1 cellular context compared by ENCODE assay signal in the genomic region with DNA sequence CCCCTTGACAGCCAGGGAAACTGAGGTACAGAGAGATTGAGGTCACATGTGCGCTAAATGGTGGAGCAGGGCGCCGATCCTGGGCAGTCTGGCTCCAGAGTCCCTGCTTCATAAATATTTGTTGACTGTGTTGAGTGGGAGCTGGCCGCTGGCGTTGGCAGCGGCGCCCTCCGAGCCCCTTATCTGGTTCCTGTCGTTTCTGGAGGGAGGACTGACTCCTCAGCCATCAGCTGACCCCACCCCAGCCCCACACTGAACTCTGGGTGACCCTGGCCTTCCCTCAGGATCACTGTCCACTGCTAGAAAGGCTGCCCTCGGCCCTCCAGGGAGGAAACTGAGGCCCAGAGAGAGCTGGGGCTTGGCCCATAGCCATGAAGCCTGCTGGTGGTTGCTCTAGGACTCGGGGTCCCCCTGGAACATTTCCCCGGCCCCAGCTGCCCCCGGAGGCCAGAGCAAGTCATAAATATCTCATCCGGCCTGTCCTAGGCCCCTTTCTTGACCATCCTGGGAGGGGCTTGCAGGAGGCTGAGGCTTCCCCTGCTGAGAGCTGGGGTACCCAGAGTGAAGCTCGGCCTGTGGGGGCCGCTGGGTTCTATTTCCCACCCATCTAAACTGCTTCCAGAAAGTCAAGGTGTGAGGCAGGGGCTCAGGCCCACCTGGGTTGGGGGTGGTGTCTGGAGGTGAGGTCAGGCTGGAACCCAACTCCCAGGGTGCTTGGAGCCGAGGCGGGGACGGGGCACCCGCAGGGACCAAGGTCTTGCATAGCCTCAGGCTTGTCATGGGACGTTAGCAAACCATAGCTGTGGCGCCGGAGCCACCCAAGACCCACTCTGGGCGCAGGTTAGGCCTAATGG.
TF ChIP-seq lines count a peak whose summit lies in the region.

No MANE protein-coding gene starts in this region.

TF ChIP-seq in K562, 482 proteins besides CTCF, POLR2A, EP300 and RAD21 (continued from another document and continues in another):
- TF ChIP-seq, protein P1, sequence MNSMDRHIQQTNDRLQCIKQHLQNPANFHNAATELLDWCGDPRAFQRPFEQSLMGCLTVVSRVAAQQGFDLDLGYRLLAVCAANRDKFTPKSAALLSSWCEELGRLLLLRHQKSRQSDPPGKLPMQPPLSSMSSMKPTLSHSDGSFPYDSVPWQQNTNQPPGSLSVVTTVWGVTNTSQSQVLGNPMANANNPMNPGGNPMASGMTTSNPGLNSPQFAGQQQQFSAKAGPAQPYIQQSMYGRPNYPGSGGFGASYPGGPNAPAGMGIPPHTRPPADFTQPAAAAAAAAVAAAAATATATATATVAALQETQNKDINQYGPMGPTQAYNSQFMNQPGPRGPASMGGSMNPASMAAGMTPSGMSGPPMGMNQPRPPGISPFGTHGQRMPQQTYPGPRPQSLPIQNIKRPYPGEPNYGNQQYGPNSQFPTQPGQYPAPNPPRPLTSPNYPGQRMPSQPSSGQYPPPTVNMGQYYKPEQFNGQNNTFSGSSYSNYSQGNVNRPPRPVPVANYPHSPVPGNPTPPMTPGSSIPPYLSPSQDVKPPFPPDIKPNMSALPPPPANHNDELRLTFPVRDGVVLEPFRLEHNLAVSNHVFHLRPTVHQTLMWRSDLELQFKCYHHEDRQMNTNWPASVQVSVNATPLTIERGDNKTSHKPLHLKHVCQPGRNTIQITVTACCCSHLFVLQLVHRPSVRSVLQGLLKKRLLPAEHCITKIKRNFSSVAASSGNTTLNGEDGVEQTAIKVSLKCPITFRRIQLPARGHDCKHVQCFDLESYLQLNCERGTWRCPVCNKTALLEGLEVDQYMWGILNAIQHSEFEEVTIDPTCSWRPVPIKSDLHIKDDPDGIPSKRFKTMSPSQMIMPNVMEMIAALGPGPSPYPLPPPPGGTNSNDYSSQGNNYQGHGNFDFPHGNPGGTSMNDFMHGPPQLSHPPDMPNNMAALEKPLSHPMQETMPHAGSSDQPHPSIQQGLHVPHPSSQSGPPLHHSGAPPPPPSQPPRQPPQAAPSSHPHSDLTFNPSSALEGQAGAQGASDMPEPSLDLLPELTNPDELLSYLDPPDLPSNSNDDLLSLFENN (IDR thresholded peaks at IDR 0.05; ENCODE audit: low read depth in 2 of 2, low read length in 2 of 2) = peak in 1 of 2 experiments; percentile 70; a peak in 1 of 4 replicates
- TF ChIP-seq JUN (IDR thresholded peaks at IDR 0.05; ENCODE audit: borderline replicate concordance, low read depth, low read length) = 0 out of 2 replicates have a peak, but pooled peaks have one; percentile 19
- TF ChIP-seq JUN (CRISPR knock-in tag; IDR thresholded peaks at IDR 0.05; ENCODE audit: borderline replicate concordance) = no peak
- TF ChIP-seq POLR2B (IDR thresholded peaks at IDR 0.05; ENCODE audit: low read depth, partially characterized antibody) = peak; percentile 20
- TF ChIP-seq ZKSCAN8 (CRISPR knock-in tag; IDR thresholded peaks at IDR 0.05) = 0 out of 2 replicates have a peak, but pooled peaks have one; percentile 39
- TF ChIP-seq ZNF263 (CRISPR knock-in tag; IDR thresholded peaks at IDR 0.05; ENCODE audit: borderline replicate concordance) = peak; percentile 93
- TF ChIP-seq ETV6 (IDR thresholded peaks at IDR 0.05; ENCODE audit: borderline replicate concordance in 1 of 2, low read depth in 2 of 2, low read length in 1 of 2) = no peak
- no peak for TF ChIP-seq ETV6 (CRISPR knock-in tag; IDR thresholded peaks at IDR 0.05; ENCODE audit: borderline replicate concordance)
- TF ChIP-seq COPS2 (conservative IDR thresholded peaks at IDR 0.05) = no peak
- TF ChIP-seq NONO (IDR thresholded peaks at IDR 0.05; ENCODE audit: low read depth in 2 of 2, low read length in 1 of 2) = no peak
- TF ChIP-seq, protein P2, sequence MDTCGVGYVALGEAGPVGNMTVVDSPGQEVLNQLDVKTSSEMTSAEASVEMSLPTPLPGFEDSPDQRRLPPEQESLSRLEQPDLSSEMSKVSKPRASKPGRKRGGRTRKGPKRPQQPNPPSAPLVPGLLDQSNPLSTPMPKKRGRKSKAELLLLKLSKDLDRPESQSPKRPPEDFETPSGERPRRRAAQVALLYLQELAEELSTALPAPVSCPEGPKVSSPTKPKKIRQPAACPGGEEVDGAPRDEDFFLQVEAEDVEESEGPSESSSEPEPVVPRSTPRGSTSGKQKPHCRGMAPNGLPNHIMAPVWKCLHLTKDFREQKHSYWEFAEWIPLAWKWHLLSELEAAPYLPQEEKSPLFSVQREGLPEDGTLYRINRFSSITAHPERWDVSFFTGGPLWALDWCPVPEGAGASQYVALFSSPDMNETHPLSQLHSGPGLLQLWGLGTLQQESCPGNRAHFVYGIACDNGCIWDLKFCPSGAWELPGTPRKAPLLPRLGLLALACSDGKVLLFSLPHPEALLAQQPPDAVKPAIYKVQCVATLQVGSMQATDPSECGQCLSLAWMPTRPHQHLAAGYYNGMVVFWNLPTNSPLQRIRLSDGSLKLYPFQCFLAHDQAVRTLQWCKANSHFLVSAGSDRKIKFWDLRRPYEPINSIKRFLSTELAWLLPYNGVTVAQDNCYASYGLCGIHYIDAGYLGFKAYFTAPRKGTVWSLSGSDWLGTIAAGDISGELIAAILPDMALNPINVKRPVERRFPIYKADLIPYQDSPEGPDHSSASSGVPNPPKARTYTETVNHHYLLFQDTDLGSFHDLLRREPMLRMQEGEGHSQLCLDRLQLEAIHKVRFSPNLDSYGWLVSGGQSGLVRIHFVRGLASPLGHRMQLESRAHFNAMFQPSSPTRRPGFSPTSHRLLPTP (IDR thresholded peaks at IDR 0.05; ENCODE audit: borderline replicate concordance, extremely low read depth, insufficient read length) = no peak
- no peak for TF ChIP-seq TSC22D4 (tag; IDR thresholded peaks at IDR 0.05)
- TF ChIP-seq NFE2L1 (tag; IDR thresholded peaks at IDR 0.05; ENCODE audit: borderline replicate concordance, low read depth) = no peak
- no peak for TF ChIP-seq NFATC3 (IDR thresholded peaks at IDR 0.05)
- no peak for TF ChIP-seq ATF1 (CRISPR knock-in tag; IDR thresholded peaks at IDR 0.05)
- peak; percentile 83 for TF ChIP-seq ATF1 (tag; IDR thresholded peaks at IDR 0.05)
- TF ChIP-seq FOXJ2 (tag; IDR thresholded peaks at IDR 0.05) = no peak
- no peak for TF ChIP-seq MIER1 (IDR thresholded peaks at IDR 0.05; ENCODE audit: low read depth)
- no peak for TF ChIP-seq NBN (IDR thresholded peaks at IDR 0.05; ENCODE audit: low read depth)
- TF ChIP-seq ZC3H8 (IDR thresholded peaks at IDR 0.05) = no peak
- TF ChIP-seq, protein P3, sequence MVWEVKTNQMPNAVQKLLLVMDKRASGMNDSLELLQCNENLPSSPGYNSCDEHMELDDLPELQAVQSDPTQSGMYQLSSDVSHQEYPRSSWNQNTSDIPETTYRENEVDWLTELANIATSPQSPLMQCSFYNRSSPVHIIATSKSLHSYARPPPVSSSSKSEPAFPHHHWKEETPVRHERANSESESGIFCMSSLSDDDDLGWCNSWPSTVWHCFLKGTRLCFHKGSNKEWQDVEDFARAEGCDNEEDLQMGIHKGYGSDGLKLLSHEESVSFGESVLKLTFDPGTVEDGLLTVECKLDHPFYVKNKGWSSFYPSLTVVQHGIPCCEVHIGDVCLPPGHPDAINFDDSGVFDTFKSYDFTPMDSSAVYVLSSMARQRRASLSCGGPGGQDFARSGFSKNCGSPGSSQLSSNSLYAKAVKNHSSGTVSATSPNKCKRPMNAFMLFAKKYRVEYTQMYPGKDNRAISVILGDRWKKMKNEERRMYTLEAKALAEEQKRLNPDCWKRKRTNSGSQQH (CRISPR knock-in tag; IDR thresholded peaks at IDR 0.05) = no peak
- TF ChIP-seq, protein P4, sequence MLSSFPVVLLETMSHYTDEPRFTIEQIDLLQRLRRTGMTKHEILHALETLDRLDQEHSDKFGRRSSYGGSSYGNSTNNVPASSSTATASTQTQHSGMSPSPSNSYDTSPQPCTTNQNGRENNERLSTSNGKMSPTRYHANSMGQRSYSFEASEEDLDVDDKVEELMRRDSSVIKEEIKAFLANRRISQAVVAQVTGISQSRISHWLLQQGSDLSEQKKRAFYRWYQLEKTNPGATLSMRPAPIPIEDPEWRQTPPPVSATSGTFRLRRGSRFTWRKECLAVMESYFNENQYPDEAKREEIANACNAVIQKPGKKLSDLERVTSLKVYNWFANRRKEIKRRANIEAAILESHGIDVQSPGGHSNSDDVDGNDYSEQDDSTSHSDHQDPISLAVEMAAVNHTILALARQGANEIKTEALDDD (IDR thresholded peaks at IDR 0.05) = peak; percentile 34; the same call in 1 of the 2 replicates
- no peak for TF ChIP-seq BACH1 (tag; IDR thresholded peaks at IDR 0.05)
- no peak for TF ChIP-seq ZFP30 (CRISPR knock-in tag; IDR thresholded peaks at IDR 0.05; ENCODE audit: borderline replicate concordance)
- no peak for TF ChIP-seq HNRNPLL (IDR thresholded peaks at IDR 0.05; ENCODE audit: low read depth, low read length, poor library complexity, severe bottlenecking)
- TF ChIP-seq CCAR2 (IDR thresholded peaks at IDR 0.05; ENCODE audit: low read depth, low read length) = no peak
- TF ChIP-seq RBM22 (IDR thresholded peaks at IDR 0.05; ENCODE audit: low read depth, low read length, poor library complexity, severe bottlenecking) = peak; percentile 68
- no peak for TF ChIP-seq FIP1L1 (IDR thresholded peaks at IDR 0.05; ENCODE audit: low read depth, low read length, poor library complexity, severe bottlenecking)
- TF ChIP-seq SIN3B (IDR thresholded peaks at IDR 0.05; ENCODE audit: low read depth) = no peak
- no peak for TF ChIP-seq ZNF347 (CRISPR knock-in tag; IDR thresholded peaks at IDR 0.05; ENCODE audit: low read depth)
- no peak for TF ChIP-seq RBM15 (IDR thresholded peaks at IDR 0.05; ENCODE audit: insufficient read depth, low read length)
- TF ChIP-seq GTF2A2 (tag; IDR thresholded peaks at IDR 0.05) = no peak
- no peak for TF ChIP-seq FOS (IDR thresholded peaks at IDR 0.05; ENCODE audit: extremely low read depth, insufficient read length)
- no peak for TF ChIP-seq ZNF274 (IDR thresholded peaks at IDR 0.05; ENCODE audit: borderline replicate concordance, low read depth, low read length)
- no peak for TF ChIP-seq FOXP1 (CRISPR knock-in tag; IDR thresholded peaks at IDR 0.05)
- TF ChIP-seq, protein P5, sequence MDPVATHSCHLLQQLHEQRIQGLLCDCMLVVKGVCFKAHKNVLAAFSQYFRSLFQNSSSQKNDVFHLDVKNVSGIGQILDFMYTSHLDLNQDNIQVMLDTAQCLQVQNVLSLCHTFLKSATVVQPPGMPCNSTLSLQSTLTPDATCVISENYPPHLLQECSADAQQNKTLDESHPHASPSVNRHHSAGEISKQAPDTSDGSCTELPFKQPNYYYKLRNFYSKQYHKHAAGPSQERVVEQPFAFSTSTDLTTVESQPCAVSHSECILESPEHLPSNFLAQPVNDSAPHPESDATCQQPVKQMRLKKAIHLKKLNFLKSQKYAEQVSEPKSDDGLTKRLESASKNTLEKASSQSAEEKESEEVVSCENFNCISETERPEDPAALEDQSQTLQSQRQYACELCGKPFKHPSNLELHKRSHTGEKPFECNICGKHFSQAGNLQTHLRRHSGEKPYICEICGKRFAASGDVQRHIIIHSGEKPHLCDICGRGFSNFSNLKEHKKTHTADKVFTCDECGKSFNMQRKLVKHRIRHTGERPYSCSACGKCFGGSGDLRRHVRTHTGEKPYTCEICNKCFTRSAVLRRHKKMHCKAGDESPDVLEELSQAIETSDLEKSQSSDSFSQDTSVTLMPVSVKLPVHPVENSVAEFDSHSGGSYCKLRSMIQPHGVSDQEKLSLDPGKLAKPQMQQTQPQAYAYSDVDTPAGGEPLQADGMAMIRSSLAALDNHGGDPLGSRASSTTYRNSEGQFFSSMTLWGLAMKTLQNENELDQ (CRISPR knock-in tag; IDR thresholded peaks at IDR 0.05; ENCODE audit: borderline replicate concordance) = no peak
- 0 out of 2 replicates have a peak, but pooled peaks have one; percentile 21 for TF ChIP-seq CAMTA2 (CRISPR knock-in tag; conservative IDR thresholded peaks at IDR 0.05)
- TF ChIP-seq TGIF2 (CRISPR knock-in tag; IDR thresholded peaks at IDR 0.05) = no peak
- TF ChIP-seq LCOR (CRISPR knock-in tag; IDR thresholded peaks at IDR 0.05) = no peak
- no peak for TF ChIP-seq ILF3 (IDR thresholded peaks at IDR 0.05; ENCODE audit: borderline replicate concordance)
- TF ChIP-seq ETV5 (CRISPR knock-in tag; IDR thresholded peaks at IDR 0.05; ENCODE audit: low read depth) = no peak; the same call in 1 of the 2 replicates
- no peak for TF ChIP-seq ZNF436 (CRISPR knock-in tag; IDR thresholded peaks at IDR 0.05)
- TF ChIP-seq, protein P6, sequence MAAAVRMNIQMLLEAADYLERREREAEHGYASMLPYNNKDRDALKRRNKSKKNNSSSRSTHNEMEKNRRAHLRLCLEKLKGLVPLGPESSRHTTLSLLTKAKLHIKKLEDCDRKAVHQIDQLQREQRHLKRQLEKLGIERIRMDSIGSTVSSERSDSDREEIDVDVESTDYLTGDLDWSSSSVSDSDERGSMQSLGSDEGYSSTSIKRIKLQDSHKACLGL (CRISPR knock-in tag; IDR thresholded peaks at IDR 0.05; ENCODE audit: borderline replicate concordance, poor library complexity, severe bottlenecking) = no peak
- peak; percentile 72 for TF ChIP-seq JUND (IDR thresholded peaks at IDR 0.05; ENCODE audit: borderline replicate concordance, low read depth, low read length)
- peak; percentile 81; the same call in 1 of the 3 replicates for TF ChIP-seq JUND (tag; IDR thresholded peaks at IDR 0.05; ENCODE audit: borderline replicate concordance, low read depth, low read length)
- TF ChIP-seq ZNF23 (CRISPR knock-in tag; IDR thresholded peaks at IDR 0.05) = no peak
- no peak; the same call in 1 of the 2 replicates for TF ChIP-seq GABPB1 (CRISPR knock-in tag; IDR thresholded peaks at IDR 0.05)
- 0 out of 2 replicates have a peak, but pooled peaks have one; percentile 8 for TF ChIP-seq ERF (CRISPR knock-in tag; IDR thresholded peaks at IDR 0.05)
- TF ChIP-seq SMC3 (conservative IDR thresholded peaks at IDR 0.05; ENCODE audit: insufficient read depth, low read depth, low read length) = 0 out of 2 replicates have a peak, but pooled peaks have one; percentile 5
- no peak for TF ChIP-seq ZC3H4 (CRISPR knock-in tag; IDR thresholded peaks at IDR 0.05; ENCODE audit: borderline replicate concordance)
- TF ChIP-seq ZBTB7A (IDR thresholded peaks at IDR 0.05; ENCODE audit: borderline replicate concordance, control insufficient read depth, low read depth, low read length) = peak; percentile 89
- TF ChIP-seq NFIX (CRISPR knock-in tag; IDR thresholded peaks at IDR 0.05; ENCODE audit: low read depth) = no peak
- TF ChIP-seq KLF1 (tag; IDR thresholded peaks at IDR 0.05) = no peak
- TF ChIP-seq DDX20 (tag; IDR thresholded peaks at IDR 0.05; ENCODE audit: low read depth) = no peak
- TF ChIP-seq ZNF583 (CRISPR knock-in tag; IDR thresholded peaks at IDR 0.05) = peak; percentile 72; the same call in 1 of the 2 replicates
- TF ChIP-seq CBFB (CRISPR knock-in tag; IDR thresholded peaks at IDR 0.05) = no peak
- TF ChIP-seq FOSL1 (tag; conservative IDR thresholded peaks at IDR 0.05) = peak; percentile 32; the same call in 1 of the 2 replicates
- TF ChIP-seq SMARCC2 (IDR thresholded peaks at IDR 0.05; ENCODE audit: low read depth) = no peak; the same call in 1 of the 2 replicates
- TF ChIP-seq MTF1 (CRISPR knock-in tag; IDR thresholded peaks at IDR 0.05; ENCODE audit: borderline replicate concordance) = no peak
